In the genomic region with DNA sequence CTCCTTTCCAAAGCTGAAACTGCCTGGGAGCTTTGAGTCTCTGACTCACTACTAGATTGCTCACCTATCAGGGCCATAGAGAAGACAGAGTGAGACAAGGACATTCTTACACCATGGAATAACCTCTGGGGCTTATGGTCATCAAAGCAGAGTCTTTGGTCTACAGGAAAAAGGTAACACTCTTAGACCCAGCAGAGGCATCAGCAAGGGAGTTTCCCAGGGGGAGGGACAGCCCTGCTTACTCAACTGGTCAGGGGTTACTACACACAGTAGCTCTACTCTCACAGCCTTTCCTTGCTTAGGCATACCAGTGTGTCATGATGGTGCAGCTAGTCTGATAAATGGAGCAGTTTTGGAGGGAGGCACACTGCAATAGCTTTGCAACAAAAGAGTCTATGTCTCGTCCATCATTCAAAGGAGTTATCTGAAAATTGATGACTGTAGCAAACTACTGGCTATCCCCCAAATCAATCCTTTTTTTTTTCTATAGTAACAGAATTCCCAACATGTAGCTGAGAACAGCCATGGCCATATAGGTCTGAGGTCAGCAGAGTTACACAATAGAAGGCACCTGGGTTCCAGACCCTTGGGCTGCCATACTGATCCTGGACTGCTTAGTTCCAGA, we compare ENCODE assay signal across 8 cellular contexts. TPM values are rescaled to one million over a fixed set of nuclear protein-coding genes. Genes with fewer than 3 reads are reported as not detected.
DNase-seq lines count a peak whose midpoint lies in the region; ATAC-seq, FAIRE-seq and TF ChIP-seq lines count a peak whose summit lies in the region.

No MANE protein-coding gene starts in this region.

- H3K9me3 Mint-ChIP-seq in naive B cell: peaks cover 0 to 3% (median 0%) of the 10 kb centered on the region in 7 donors

- TF ChIP-seq RAD21 in GM12878 (IDR thresholded peaks at IDR 0.05; ENCODE audit: insufficient read depth, low read depth, low read length): no peak

- no peak overlapping the region for H3K27ac Mint-ChIP-seq in naive B cell

- no peaks in the 10 kb centered on the region for H3K79me2 ChIP-seq in GM12878 (ENCODE audit: control insufficient read depth, insufficient read depth, low read length)

- in situ Hi-C loops in GM12878 (cut with MboI): no loop called here

- no peak for FAIRE-seq in GM12878 (lab: Jason Lieb, UNC)

- no peak overlapping the region for H3K4me3 Mint-ChIP-seq in naive B cell

- RAD21 ChIA-PET in GM12878 (lab: Charles Lee; ENCODE audit: unreplicated experiment): no interaction called here

- no peak for TF ChIP-seq EP300 in GM12878 (IDR thresholded peaks at IDR 0.05; ENCODE audit: borderline replicate concordance in 1 of 2, control insufficient read depth in 1 of 2, low read depth in 2 of 2, low read length in 2 of 2)

- no peak overlapping the region for H3K4me3 ChIP-seq in GM12878

- peak; percentile 91 for ATAC-seq in GM19351 (IDR thresholded peaks at IDR 0.05; ENCODE audit: unreplicated experiment)
- ATAC-seq in HG03342 (IDR thresholded peaks at IDR 0.05; ENCODE audit: unreplicated experiment): peak; percentile 83
- ATAC-seq in GM12878: peak; percentile 94
- ATAC-seq in naive B cell (ENCODE audit: low read depth in 2 of 2): peak; percentile 47 to 49
- ATAC-seq in sciatic nerve: no peak

- H2AFZ ChIP-seq in GM12878 (ENCODE audit: control insufficient read depth, low read depth, low read length): no peak overlapping the region

- H3K27me3 Mint-ChIP-seq in naive B cell: peaks cover 71 to 79% (median 79%) of the 10 kb centered on the region in 3 donors

- no peak for TF ChIP-seq POLR2A in GM12878 (IDR thresholded peaks at IDR 0.05; ENCODE audit: low read depth, low read length)

- SMC1A ChIA-PET in GM12878 (lab: Charles Lee; ENCODE audit: uncharacterized antibody, unreplicated experiment): no interaction called here

- H3K4me1 ChIP-seq in GM12878 (ENCODE audit: control insufficient read depth, insufficient read depth, low read length): peaks cover 7% of the 10 kb centered on the region; the same call in 1 of the 2 replicates

- no peaks in the 10 kb centered on the region for H3K36me3 ChIP-seq in GM12878 (ENCODE audit: control insufficient read depth in 2 of 2, insufficient read depth in 2 of 2, low read length in 1 of 2)

- no peak overlapping the region for H3K9ac ChIP-seq in GM12878 (ENCODE audit: control insufficient read depth, insufficient read depth, low read length)

- CTCF ChIA-PET in GM12878 (lab: Yijun Ruan, JAX): no interaction called here

- BruUV-seq in GM12878 (replicated peaks; lab: Mats Ljungman, UMichigan): no TSS peak

- H3K36me3 Mint-ChIP-seq in naive B cell: peaks cover 0 to 6% of the 10 kb centered on the region in 2 donors

- TF ChIP-seq CTCF in GM12878 (IDR thresholded peaks at IDR 0.05 in 2 of 3, conservative IDR thresholded peaks at IDR 0.05 in 1 of 3; ENCODE audit: control insufficient read depth in 2 of 3, extremely low read depth in 1 of 3, insufficient read depth in 1 of 3, low read depth in 3 of 3, low read length in 3 of 3): no peak

- peak; percentile 32 for DNase-seq in COLO829 (ENCODE audit: low spot score)
- DNase-seq in GM12878 (ENCODE audit: low read depth, low spot score): peak; percentile 28
- no peak for DNase-seq in naive B cell
- DNase-seq in activated effector memory CD4-positive, alpha-beta T cell treated with Interleukin-2 at 50 U/mL for 16 hours: no peak
- no peak for DNase-seq in sciatic nerve (ENCODE audit: low spot score)
- no peak for DNase-seq in NCI-H2029 treated with DMSO at 0.1 percent for 48 hours (lab: John Stamatoyannopoulos, UW)

- intact Hi-C loops in GM12878 (cut with micrococcal nuclease; ENCODE audit: unreplicated experiment): no loop called here
- intact Hi-C loops in sciatic nerve (cut with DNase I): no loop called here

- POLR2A ChIA-PET in GM12878 (lab: Charles Lee): no interaction called here

- H3K27me3 ChIP-seq in GM12878 (replicated peaks in 1 of 2; ENCODE audit: control insufficient read depth in 2 of 2, insufficient read depth in 2 of 2, low read length in 1 of 2): no peaks in the 10 kb centered on the region

- peaks cover 8 to 17% (median 10%) of the 10 kb centered on the region in 3 donors for H3K4me1 Mint-ChIP-seq in naive B cell

- H3K4me2 ChIP-seq in GM12878 (ENCODE audit: control insufficient read depth, insufficient read depth): no peak overlapping the region

- H4K20me1 ChIP-seq in GM12878 (ENCODE audit: control insufficient read depth, insufficient read depth): no peaks in the 10 kb centered on the region

- H3K9me3 ChIP-seq in GM12878 (replicated peaks; ENCODE audit: control insufficient read depth, insufficient read depth, low read length): no peaks in the 10 kb centered on the region

- 25% methylated on average over 1 of the region's 1 CpG for WGBS in GM12878 (ENCODE audit: insufficient coverage, insufficient replicate concordance, low lambda C conversion rate, missing lambda C conversion rate)

- H3K27ac ChIP-seq in GM12878 (ENCODE audit: control insufficient read depth, insufficient read depth): no peak overlapping the region

TF ChIP-seq in GM12878, 131 proteins besides CTCF, POLR2A, EP300 and RAD21:
- TF ChIP-seq, protein P1, sequence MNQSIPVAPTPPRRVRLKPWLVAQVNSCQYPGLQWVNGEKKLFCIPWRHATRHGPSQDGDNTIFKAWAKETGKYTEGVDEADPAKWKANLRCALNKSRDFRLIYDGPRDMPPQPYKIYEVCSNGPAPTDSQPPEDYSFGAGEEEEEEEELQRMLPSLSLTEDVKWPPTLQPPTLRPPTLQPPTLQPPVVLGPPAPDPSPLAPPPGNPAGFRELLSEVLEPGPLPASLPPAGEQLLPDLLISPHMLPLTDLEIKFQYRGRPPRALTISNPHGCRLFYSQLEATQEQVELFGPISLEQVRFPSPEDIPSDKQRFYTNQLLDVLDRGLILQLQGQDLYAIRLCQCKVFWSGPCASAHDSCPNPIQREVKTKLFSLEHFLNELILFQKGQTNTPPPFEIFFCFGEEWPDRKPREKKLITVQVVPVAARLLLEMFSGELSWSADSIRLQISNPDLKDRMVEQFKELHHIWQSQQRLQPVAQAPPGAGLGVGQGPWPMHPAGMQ (IDR thresholded peaks at IDR 0.05; ENCODE audit: borderline replicate concordance): no peak
- no peak for TF ChIP-seq FOXK2 (IDR thresholded peaks at IDR 0.05)
- TF ChIP-seq, protein P2, sequence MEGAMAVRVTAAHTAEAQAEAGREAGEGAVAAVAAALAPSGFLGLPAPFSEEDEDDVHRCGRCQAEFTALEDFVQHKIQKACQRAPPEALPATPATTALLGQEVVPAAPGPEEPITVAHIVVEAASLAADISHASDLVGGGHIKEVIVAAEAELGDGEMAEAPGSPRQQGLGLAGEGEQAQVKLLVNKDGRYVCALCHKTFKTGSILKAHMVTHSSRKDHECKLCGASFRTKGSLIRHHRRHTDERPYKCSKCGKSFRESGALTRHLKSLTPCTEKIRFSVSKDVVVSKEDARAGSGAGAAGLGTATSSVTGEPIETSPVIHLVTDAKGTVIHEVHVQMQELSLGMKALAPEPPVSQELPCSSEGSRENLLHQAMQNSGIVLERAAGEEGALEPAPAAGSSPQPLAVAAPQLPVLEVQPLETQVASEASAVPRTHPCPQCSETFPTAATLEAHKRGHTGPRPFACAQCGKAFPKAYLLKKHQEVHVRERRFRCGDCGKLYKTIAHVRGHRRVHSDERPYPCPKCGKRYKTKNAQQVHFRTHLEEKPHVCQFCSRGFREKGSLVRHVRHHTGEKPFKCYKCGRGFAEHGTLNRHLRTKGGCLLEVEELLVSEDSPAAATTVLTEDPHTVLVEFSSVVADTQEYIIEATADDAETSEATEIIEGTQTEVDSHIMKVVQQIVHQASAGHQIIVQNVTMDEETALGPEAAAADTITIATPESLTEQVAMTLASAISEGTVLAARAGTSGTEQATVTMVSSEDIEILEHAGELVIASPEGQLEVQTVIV (IDR thresholded peaks at IDR 0.05; ENCODE audit: borderline replicate concordance, partially characterized antibody): no peak
- TF ChIP-seq GATAD2B (conservative IDR thresholded peaks at IDR 0.05; ENCODE audit: low read depth): no peak

RNA-seq across cellular contexts. Expression of a gene that starts 22.4 kb away (rescaled TPM):
- total RNA-seq in GM12878 (2013; cell fraction: nucleolus; rRNA removed): not detected in 2 replicates
- total RNA-seq in GM12878 (2014; rRNA removed) (not detected in 2 replicates), GM12878 (2014; rRNA removed; fragmentation: Illumina TruSeq; extraction: Trizol) (0.04 TPM in 1 of 2 replicates, not detected in the other), GM12878 (2021) (0.16 and 0.23 TPM in 2 replicates), sciatic nerve (3.4 TPM)
- polyA plus RNA-seq in GM12878 (2011; ENCODE audit: low read depth): 0.81 TPM
- polyA plus RNA-seq in GM12878 (2011; rRNA removed) (0.01 TPM in 1 of 2 replicates, not detected in the other), GM12878 (2014; fragmentation: Illumina TruSeq; extraction: Trizol) (0.03 TPM in 2 replicates), GM12878 (2014; fragmentation: Nextera tagmentation; extraction: Ambion mirVana) (not detected), GM12878 (2014; rRNA removed) (0.03 TPM in 1 of 2 replicates, not detected in the other), GM12878 (2016; fragmentation: Nextera tagmentation; extraction: Ambion mirVana) (not detected), naive B cell (ENCODE audit: low read depth in 6 of 6) (under 1 TPM; 0.05 to 0.58 (median 0.16) TPM)
- 0.01 and 0.02 TPM in 2 replicates for polyA plus RNA-seq in GM12878 (2011; cell fraction: cytosol; rRNA removed)
- polyA plus RNA-seq in GM12878 (2011; cell fraction: nucleus; rRNA removed): not detected in 2 replicates
- polyA plus RNA-seq in GM12878 (2012): 0.16 and 0.38 TPM in 2 replicates
- 0.10 TPM in 1 of 2 replicates, not detected in the other for polyA minus RNA-seq in GM12878 (2011; rRNA and poly(A)+ RNA removed)
- polyA minus RNA-seq in GM12878 (2011; cell fraction: cytosol; rRNA and poly(A)+ RNA removed): not detected in 2 replicates
- not detected in 2 replicates for polyA minus RNA-seq in GM12878 (2011; cell fraction: nucleus; rRNA and poly(A)+ RNA removed)

Comparison
In these comparisons a context has a peak if more than half of its experiments do, and no peak if none do; other contexts are left out.
1. DNase-seq: peak in COLO829 (single experiment) and GM12878 (single experiment); none in naive B cell (single experiment), activated effector memory CD4-positive, alpha-beta T cell treated with Interleukin-2 at 50 U/mL for 16 hours (single experiment), sciatic nerve (single experiment) and NCI-H2029 treated with DMSO at 0.1 percent for 48 hours (single experiment).